ENCODE assay signal across 10 cellular contexts in genomic region chr2:158936978-158937377, GRCh38. TPM values are rescaled to one million over a fixed set of nuclear protein-coding genes. Genes with fewer than 3 reads are reported as not detected.
A peak's percentile ranks its signal among the peaks of the same experiment; 100 is the strongest.
DNase-seq lines count a peak whose midpoint lies in the region; ATAC-seq and TF ChIP-seq lines count a peak whose summit lies in the region.
"Had no signal": no experiment of that assay in that cellular context is flagged by ENCODE, and none has a peak within 500 bp of the region (broad histone marks: within the 10 kb centered on the region; RNA-seq: fewer than 3 reads in every experiment).

No MANE protein-coding gene starts in this region.

- H3K4me3 ChIP-seq in BJ (ENCODE audit: low read depth, low read length) (no peak overlapping the region), muscle layer of duodenum (ENCODE audit: low read depth in 1 of 2, low read length in 2 of 2) (no peak overlapping the region)
- H3K4me3 ChIP-seq: neural progenitor cell had no signal

- no peak overlapping the region for H3K27ac Mint-ChIP-seq in CD4-positive, alpha-beta T cell
- H3K27ac Mint-ChIP-seq: neural progenitor cell had no signal

- H3K4me3 Mint-ChIP-seq in CD4-positive, alpha-beta T cell: no peak overlapping the region
- H3K4me3 Mint-ChIP-seq: neural progenitor cell had no signal

- H3K9me3 ChIP-seq in muscle layer of duodenum (ENCODE audit: control insufficient read depth in 1 of 2, low read length in 2 of 2): no peaks in the 10 kb centered on the region
- no peaks in the 10 kb centered on the region for H3K9me3 ChIP-seq in CD4-positive, alpha-beta T cell (ENCODE audit: control insufficient read depth, low read length)

- no peaks in the 10 kb centered on the region for H3K36me3 Mint-ChIP-seq in CD4-positive, alpha-beta T cell (ENCODE audit: low read depth)
- H3K36me3 Mint-ChIP-seq: neural progenitor cell had no signal

- H3K27me3 Mint-ChIP-seq in CD4-positive, alpha-beta T cell: no peaks in the 10 kb centered on the region

- peaks cover 2% of the 10 kb centered on the region for H3K9me3 Mint-ChIP-seq in CD4-positive, alpha-beta T cell

- H3K4me1 Mint-ChIP-seq in CD4-positive, alpha-beta T cell (ENCODE audit: low read depth): no peaks in the 10 kb centered on the region

- no peak for ATAC-seq in HG03354 (IDR thresholded peaks at IDR 0.05; ENCODE audit: poor library complexity, severe bottlenecking, unreplicated experiment)
- ATAC-seq in CD4-positive, alpha-beta T cell (ENCODE audit: poor library complexity): no peak

- no peak for TF ChIP-seq CTCF in BJ (IDR thresholded peaks at IDR 0.05; ENCODE audit: insufficient read depth, low read depth, low read length)
- TF ChIP-seq CTCF in CD4-positive, alpha-beta T cell (IDR thresholded peaks at IDR 0.05): no peak

- intact Hi-C loops in CD4-positive, alpha-beta T cell (cut with DNase I, micrococcal nuclease): no loop called here

- DNase-seq in BJ (ENCODE audit: low read depth) (peak; percentile 63), NCI-H69 (lab: John Stamatoyannopoulos, UW) (peak; percentile 48), fibroblast of gingiva (ENCODE audit: low read depth) (peak; percentile 93), NCI-H2081 treated with DMSO at 0.1 percent for 48 hours (lab: John Stamatoyannopoulos, UW) (no peak), NCI-H2227 treated with DMSO at 0.1 percent for 48 hours (lab: John Stamatoyannopoulos, UW) (no peak)
- no peak for DNase-seq in CD4-positive, alpha-beta T cell
- DNase-seq: activated effector memory CD4-positive, alpha-beta T cell treated with anti-CD3 and anti-CD28 coated beads, Interleukin-2, amount 50 U/mL, for 16 hours had no signal

- peak overlapping the region; percentile 32 for H3K27ac ChIP-seq in muscle layer of duodenum (ENCODE audit: low read length)
- no peak overlapping the region for H3K27ac ChIP-seq in CD4-positive, alpha-beta T cell (ENCODE audit: low read depth, low read length)
- H3K27ac ChIP-seq: neural progenitor cell had no signal

- H3K36me3 ChIP-seq in BJ (ENCODE audit: control insufficient read depth, insufficient read depth, low read length) (no peaks in the 10 kb centered on the region), muscle layer of duodenum (ENCODE audit: control insufficient read depth in 1 of 2, insufficient read depth in 2 of 2, low read length in 2 of 2) (no peaks in the 10 kb centered on the region)
- H3K36me3 ChIP-seq: neural progenitor cell had no signal

- POLR2A ChIA-PET in BJ (lab: Charles Lee): no interaction called here
- POLR2A ChIA-PET in CD4-positive, alpha-beta T cell (lab: Charles Lee): no interaction called here

- H3K27me3 ChIP-seq in BJ (ENCODE audit: control insufficient read depth, insufficient read depth, low read length) (no peaks in the 10 kb centered on the region), muscle layer of duodenum (ENCODE audit: low read depth, low read length) (no peaks in the 10 kb centered on the region)
- no peaks in the 10 kb centered on the region for H3K27me3 ChIP-seq in CD4-positive, alpha-beta T cell (ENCODE audit: control insufficient read depth, insufficient read depth, low read length)
- H3K27me3 ChIP-seq: neural progenitor cell had no signal

- CTCF ChIA-PET in BJ (lab: Yijun Ruan, JAX): no interaction called here
- CTCF ChIA-PET in CD4-positive, alpha-beta T cell (lab: Charles Lee): no interaction called here

- H3K4me1 ChIP-seq in muscle layer of duodenum (ENCODE audit: control insufficient read depth in 1 of 2, insufficient read depth in 2 of 2, low read length in 2 of 2): no peaks in the 10 kb centered on the region

RNA-seq across cellular contexts. Expression of gene TANC1, which starts 31.5 kb away (rescaled TPM):
- 19.9 and 22.0 TPM in 2 replicates for polyA plus RNA-seq in BJ (2011; rRNA removed)
- 34.6 and 47.9 TPM in 2 replicates for polyA minus RNA-seq in BJ (2011; rRNA and poly(A)+ RNA removed)
- under 1 TPM; 0.41 to 0.47 TPM for total RNA-seq in CD4-positive, alpha-beta T cell

Comparison
In these comparisons a context has a peak if more than half of its experiments do, and no peak if none do; other contexts are left out.
1. DNase-seq: peak in BJ (single experiment), NCI-H69 (single experiment) and fibroblast of gingiva (single experiment); none in NCI-H2081 treated with DMSO at 0.1 percent for 48 hours (single experiment), NCI-H2227 treated with DMSO at 0.1 percent for 48 hours (single experiment) and CD4-positive, alpha-beta T cell (0 of 10).